In the genomic region with DNA sequence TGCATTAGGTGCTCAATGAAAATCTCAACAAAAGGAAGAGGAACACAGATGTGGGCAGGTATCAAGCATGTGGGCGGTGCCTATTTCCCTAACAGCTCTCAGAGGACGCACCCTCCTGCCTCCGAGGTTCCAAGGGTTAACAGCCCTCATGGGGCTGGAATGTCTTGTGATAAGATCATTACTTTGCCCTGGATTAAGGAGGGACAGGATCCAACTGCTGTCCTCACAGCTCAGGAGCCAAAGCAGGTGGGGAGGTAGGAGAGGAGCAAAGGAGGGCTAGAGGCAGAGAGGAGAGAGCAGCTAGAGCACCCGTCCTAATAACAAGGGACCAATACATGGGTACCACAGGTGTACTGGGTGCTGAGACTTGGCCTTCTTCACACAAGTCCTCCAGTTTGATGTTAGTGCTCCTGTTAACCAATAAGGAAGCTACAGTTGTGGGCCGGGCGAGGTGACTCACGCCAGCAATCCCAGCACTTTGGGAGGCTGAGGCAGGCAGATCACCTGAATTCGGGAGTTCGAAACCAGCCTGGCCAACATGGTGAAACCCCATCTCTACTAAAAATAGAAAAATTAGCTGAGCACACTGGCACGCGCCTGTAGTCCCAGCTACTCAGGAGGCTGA, we compare ENCODE assay signal across 11 cellular contexts. TPM values are rescaled to one million over a fixed set of nuclear protein-coding genes. Genes with fewer than 3 reads are reported as not detected.
DNase-seq lines count a peak whose midpoint lies in the region; ATAC-seq, FAIRE-seq and TF ChIP-seq lines count a peak whose summit lies in the region.
"Not testable (repeated sequence)": the region's sequence is repeated elsewhere in the genome, so short reads cannot be mapped to it uniquely, and the experiment has no call there.
"Had no signal": no experiment of that assay in that cellular context is flagged by ENCODE, and none has a peak within 500 bp of the region (broad histone marks: within the 10 kb centered on the region; RNA-seq: fewer than 3 reads in every experiment).

No MANE protein-coding gene starts in this region.

- H3K27me3 Mint-ChIP-seq in nephron (ENCODE audit: low read depth), result not testable (repeated sequence)

- H3K9me3 ChIP-seq in WERI-Rb-1 (ENCODE audit: severe bottlenecking); right cardiac atrium (ENCODE audit: control insufficient read depth, low read length); liver (ENCODE audit: control insufficient read depth in 4 of 4, low read length in 3 of 4); small intestine (ENCODE audit: control insufficient read depth, low read depth): not testable (repeated sequence)

- H3K27ac Mint-ChIP-seq in nephron, result peak overlapping the region; percentile 46 to 99 (median 54)

- not testable (repeated sequence) for FAIRE-seq in small intestine (lab: Jason Lieb, UNC)

- peak; percentile 66 for ATAC-seq in Right ventricle myocardium superior (ENCODE audit: poor library complexity)
- ATAC-seq in right cardiac atrium, result not testable (repeated sequence)

- intact Hi-C loops in Right ventricle myocardium superior (cut with DNase I); right cardiac atrium (cut with DNase I): not testable (repeated sequence)

- not testable (repeated sequence) for H3K27ac ChIP-seq in WERI-Rb-1
- H3K27ac ChIP-seq in right cardiac atrium (ENCODE audit: low read length) (peak overlapping the region; percentile 95), liver (ENCODE audit: low read depth in 1 of 2, low read length in 2 of 2) (peak overlapping the region; percentile 87 to 88), small intestine (ENCODE audit: low read depth in 1 of 2, low read length in 1 of 2) (peak overlapping the region; percentile 76 to 86)

- H3K36me3 Mint-ChIP-seq in nephron (ENCODE audit: low read depth), result not testable (repeated sequence)

- TF ChIP-seq RAD21 in liver (IDR thresholded peaks at IDR 0.05), result not testable (repeated sequence)

- WGBS in right cardiac atrium, result 67% methylated on average over 11 of the region's 11 CpGs
- WGBS in liver, result 73% methylated on average over 11 of the region's 11 CpGs
- 33 to 62% (median 52%) methylated on average over 10 to 11 of the region's 11 CpGs for WGBS in small intestine, 3 donors

- H3K36me3 ChIP-seq in WERI-Rb-1; liver (ENCODE audit: control insufficient read depth in 4 of 4, insufficient read depth in 3 of 4, low read depth in 1 of 4, low read length in 3 of 4); small intestine (ENCODE audit: control insufficient read depth in 2 of 2, insufficient read depth in 2 of 2, low read length in 2 of 2): not testable (repeated sequence)

- not testable (repeated sequence) for H3K4me3 ChIP-seq in WERI-Rb-1 (ENCODE audit: low read depth, low read length); right cardiac atrium (ENCODE audit: low read length); liver (ENCODE audit: low read depth in 1 of 3, low read length in 3 of 3)
- peak overlapping the region in 1 of 2 donors; percentile 67 for H3K4me3 ChIP-seq in small intestine (ENCODE audit: low read depth in 1 of 2, low read length in 2 of 2)

- H3K27me3 ChIP-seq in WERI-Rb-1 (ENCODE audit: insufficient read depth, low read depth, severe bottlenecking); right cardiac atrium (ENCODE audit: control insufficient read depth, insufficient read depth); liver (ENCODE audit: control insufficient read depth in 4 of 4, insufficient read depth in 4 of 4, low read length in 3 of 4); small intestine (ENCODE audit: control insufficient read depth in 2 of 2, insufficient read depth in 2 of 2, low read length in 2 of 2): not testable (repeated sequence)

- peak; percentile 39 for DNase-seq in HT-29 (ENCODE audit: low spot score)
- DNase-seq in WERI-Rb-1, result peak; percentile 57
- not testable (repeated sequence) for DNase-seq in Right ventricle myocardium superior, right cardiac atrium
- DNase-seq in small intestine, result peak; percentile 88

- peak overlapping the region in 1 of 2 donors; percentile 53 for H3K9ac ChIP-seq in liver (ENCODE audit: low read depth in 1 of 2, low read length in 2 of 2)

- not testable (repeated sequence) for H3K4me1 ChIP-seq in right cardiac atrium (ENCODE audit: control insufficient read depth, insufficient read depth, low read length); small intestine (ENCODE audit: control insufficient read depth in 2 of 2, insufficient read depth in 1 of 2, low read depth in 1 of 2, low read length in 1 of 2)
- peaks cover 5 to 40% (median 27%) of the 10 kb centered on the region in 4 donors for H3K4me1 ChIP-seq in liver (ENCODE audit: control insufficient read depth in 4 of 4, insufficient read depth in 4 of 4, low read length in 3 of 4)

- not testable (repeated sequence) for TF ChIP-seq CTCF in WERI-Rb-1 (IDR thresholded peaks at IDR 0.05; ENCODE audit: low read depth, low read length); liver (IDR thresholded peaks at IDR 0.05; ENCODE audit: low read depth, low read length, missing input control); nephron (IDR thresholded peaks at IDR 0.05; ENCODE audit: unreplicated experiment in 3 of 3)

- H3K9me3 Mint-ChIP-seq in nephron, result not testable (repeated sequence)

- peaks cover 51% of the 10 kb centered on the region for H3K4me1 Mint-ChIP-seq in nephron

- H3K4me3 Mint-ChIP-seq in nephron, result peak overlapping the region in 1 of 3 experiments; percentile 42

RNA-seq across cellular contexts. Expression of gene AQP7, which starts 9.8 kb away (rescaled TPM):
- total RNA-seq in HT-29 (2014; rRNA removed; shearing (Covaris generic)), result 0.21 and 0.58 TPM in 2 replicates
- total RNA-seq in Right ventricle myocardium superior, result 155 TPM
- 100 to 1,000 TPM in 3 of 4 donors, 10 to 100 TPM in 1; 68.6 to 180 (median 126) TPM for total RNA-seq in right cardiac atrium
- polyA plus RNA-seq in right cardiac atrium, result 161 TPM
- 10 to 100 TPM in 1 of 2 donors, 1 to 10 TPM in 1; 4.8 to 17.1 TPM for total RNA-seq in liver
- polyA plus RNA-seq in liver, result 10 to 100 TPM; 11.9 to 22.3 TPM
- polyA plus RNA-seq in small intestine, result 10 to 100 TPM; 18.7 to 38.0 (median 33.2) TPM
- total RNA-seq: CD8-positive, alpha-beta memory T cell; Daoy; H7; LHCN-M2 had no signal
- polyA plus RNA-seq: CD8-positive, alpha-beta memory T cell had no signal

RNA-seq across cellular contexts. Expression of gene AQP3, which starts 54.8 kb away (rescaled TPM):
- 82.7 and 116 TPM in 2 replicates for total RNA-seq in HT-29 (2014; rRNA removed; shearing (Covaris generic))
- total RNA-seq in Right ventricle myocardium superior, result 16.3 TPM
- 10 to 100 TPM; 15.9 to 77.5 (median 20.2) TPM for total RNA-seq in right cardiac atrium
- 18.7 TPM for polyA plus RNA-seq in right cardiac atrium
- total RNA-seq in liver, result 100 to 1,000 TPM in 1 of 2 donors, 10 to 100 TPM in 1; 60.5 to 109 TPM
- 100 to 1,000 TPM in 1 of 2 donors, 10 to 100 TPM in 1; 65.7 to 124 TPM for polyA plus RNA-seq in liver
- 100 to 1,000 TPM in 2 of 3 donors, 10 to 100 TPM in 1; 36.6 to 158 (median 117) TPM for polyA plus RNA-seq in small intestine
